8 cellular contexts compared by ENCODE assay signal in genomic region chr17:7836596-7837374, GRCh38. TPM values are rescaled to one million over a fixed set of nuclear protein-coding genes. Genes with fewer than 3 reads are reported as not detected.
DNase-seq lines count a peak whose midpoint lies in the region; ATAC-seq and TF ChIP-seq lines count a peak whose summit lies in the region.

No MANE protein-coding gene starts in this region.

- H3K9ac ChIP-seq in KMS-11 (peak overlapping the region; percentile 30; the same call in 1 of the 2 replicates), fibroblast of lung (ENCODE audit: insufficient read depth, low read length) (peak overlapping the region; percentile 97), subcutaneous abdominal adipose tissue (ENCODE audit: low read length in 5 of 5) (peak overlapping the region; percentile 79 to 97 (median 91))

- no peak overlapping the region for H3K4me3 ChIP-seq in KMS-11 (IDR thresholded peaks at IDR 0.05; ENCODE audit: insufficient read depth, low read depth, low read length)
- H3K4me3 ChIP-seq in OCI-LY7 (ENCODE audit: low read depth, low read length, poor library complexity, severe bottlenecking): peak overlapping the region; percentile 78
- H3K4me3 ChIP-seq in fibroblast of lung (replicated peaks in 1 of 4; ENCODE audit: control extremely low read depth in 1 of 4, insufficient read depth in 1 of 4, low read depth in 3 of 4, low read length in 4 of 4): peak overlapping the region; percentile 58 to 92 (median 70)
- peak overlapping the region; percentile 80 to 91 for H3K4me3 ChIP-seq in muscle layer of duodenum (ENCODE audit: low read depth in 1 of 2, low read length in 2 of 2)
- peak overlapping the region; percentile 69 to 89 (median 87) for H3K4me3 ChIP-seq in subcutaneous abdominal adipose tissue (ENCODE audit: low read depth in 1 of 5, low read length in 5 of 5)

- CTCF ChIA-PET in OCI-LY7 (lab: Charles Lee; ENCODE audit: unreplicated experiment): interaction anchor here (0.5 to 0.9 kb wide), 2 partner anchors 19 to 20 kb away, joined by 3 to 6 read pairs; partner anchors contain the start of gene NAA38

- H4K20me1 ChIP-seq in KMS-11 (ENCODE audit: insufficient read depth) (no peaks in the 10 kb centered on the region), OCI-LY7 (ENCODE audit: insufficient read depth, low read length) (peaks cover 13% of the 10 kb centered on the region; the same call in 1 of the 2 replicates), fibroblast of lung (ENCODE audit: control insufficient read depth, extremely low read depth, insufficient read depth, low read length) (no peaks in the 10 kb centered on the region)

- peaks cover 61% of the 10 kb centered on the region for H3K4me1 Mint-ChIP-seq in activated T-cell treated with anti-CD3 and anti-CD28 coated beads, Interleukin-2, amount 50 U/mL, for 72 hours (ENCODE audit: low read depth)

- no peaks in the 10 kb centered on the region for H3K27me3 ChIP-seq in KMS-11 (ENCODE audit: insufficient read depth, low read depth)
- H3K27me3 ChIP-seq in fibroblast of lung (ENCODE audit: control insufficient read depth, insufficient read depth, low read length): no peaks in the 10 kb centered on the region
- no peaks in the 10 kb centered on the region for H3K27me3 ChIP-seq in muscle layer of duodenum (ENCODE audit: low read depth, low read length)
- no peaks in the 10 kb centered on the region for H3K27me3 ChIP-seq in subcutaneous abdominal adipose tissue (ENCODE audit: control insufficient read depth in 5 of 5, insufficient read depth in 4 of 5, low read length in 5 of 5)

- H3K9me3 ChIP-seq in OCI-LY7 (ENCODE audit: low read length) (no peaks in the 10 kb centered on the region), fibroblast of lung (ENCODE audit: control insufficient read depth, insufficient read depth, low read depth, low read length) (no peaks in the 10 kb centered on the region), muscle layer of duodenum (ENCODE audit: control insufficient read depth in 1 of 2, low read length in 2 of 2) (no peaks in the 10 kb centered on the region), subcutaneous abdominal adipose tissue (ENCODE audit: control insufficient read depth in 5 of 5, low read length in 5 of 5) (no peaks in the 10 kb centered on the region)

- H3K4me3 Mint-ChIP-seq in activated T-cell treated with anti-CD3 and anti-CD28 coated beads, Interleukin-2, amount 50 U/mL, for 72 hours: peak overlapping the region; percentile 88 to 98

- intact Hi-C loops in OCI-LY7 (cut with micrococcal nuclease; ENCODE audit: unreplicated experiment): loop anchor here (5.0 to 10.0 kb wide), 5 partner anchors 149 to 584 kb away; partner anchors contain the start of genes CTDNEP1, ELP5, HES7 and PER1

- peaks cover 2% of the 10 kb centered on the region in 2 donors for H3K36me3 Mint-ChIP-seq in activated T-cell treated with anti-CD3 and anti-CD28 coated beads, Interleukin-2, amount 50 U/mL, for 72 hours (ENCODE audit: insufficient read depth in 2 of 2)

- TF ChIP-seq CTCF in KMS-11 (conservative IDR thresholded peaks at IDR 0.05; ENCODE audit: low read depth, low read length) (no peak), OCI-LY7 (conservative IDR thresholded peaks at IDR 0.05; ENCODE audit: low read length) (no peak), fibroblast of lung (conservative IDR thresholded peaks at IDR 0.05 in 1 of 2, IDR thresholded peaks at IDR 0.05 in 1 of 2; ENCODE audit: low read depth in 1 of 2, low read length in 2 of 2) (no peak)

- POLR2A ChIA-PET in OCI-LY7 (lab: Charles Lee): interaction anchor here (0.6 to 3.0 kb wide), 5 partner anchors 11 to 336 kb away, joined by 3 to 10 read pairs (median 3); partner anchors contain the start of genes NAA38 and TP53

- peak overlapping the region; percentile 32; the same call in 1 of the 2 replicates for H3K27ac ChIP-seq in KMS-11
- peak overlapping the region; percentile 91 for H3K27ac ChIP-seq in OCI-LY7 (ENCODE audit: low read depth, low read length, poor library complexity, severe bottlenecking)
- peak overlapping the region; percentile 98 for H3K27ac ChIP-seq in fibroblast of lung (ENCODE audit: insufficient read depth, low read length)
- H3K27ac ChIP-seq in muscle layer of duodenum (ENCODE audit: low read length): peak overlapping the region; percentile 96
- H3K27ac ChIP-seq in subcutaneous abdominal adipose tissue (ENCODE audit: low read depth, low read length): peak overlapping the region; percentile 100

- H3K79me2 ChIP-seq in KMS-11 (ENCODE audit: insufficient read depth, low read depth) (no peaks in the 10 kb centered on the region), OCI-LY7 (ENCODE audit: insufficient read depth, low read depth, low read length) (peaks cover 40% of the 10 kb centered on the region; the same call in 1 of the 2 replicates), fibroblast of lung (ENCODE audit: control insufficient read depth, insufficient read depth, low read length) (peaks cover 24% of the 10 kb centered on the region)

- H3K9me2 ChIP-seq in OCI-LY7 (ENCODE audit: insufficient read depth, low read length): no peaks in the 10 kb centered on the region

- ATAC-seq in activated T-cell treated with anti-CD3 and anti-CD28 coated beads, Interleukin-2, amount 50 U/mL, for 72 hours (replicated peaks in 1 of 2): no peak
- ATAC-seq in GM18519 (IDR thresholded peaks at IDR 0.05; ENCODE audit: low FRiP score, unreplicated experiment): no peak

- H3K4me1 ChIP-seq in KMS-11 (ENCODE audit: low read depth, poor library complexity, severe bottlenecking): peaks cover 10% of the 10 kb centered on the region
- peaks cover 51% of the 10 kb centered on the region for H3K4me1 ChIP-seq in OCI-LY7 (ENCODE audit: insufficient read depth, low read length, poor library complexity, severe bottlenecking)
- peaks cover 26% of the 10 kb centered on the region for H3K4me1 ChIP-seq in fibroblast of lung (ENCODE audit: control insufficient read depth, extremely low read depth, insufficient read depth, low read length)
- H3K4me1 ChIP-seq in muscle layer of duodenum (ENCODE audit: control insufficient read depth in 1 of 2, insufficient read depth in 2 of 2, low read length in 2 of 2): peaks cover 37 to 54% of the 10 kb centered on the region in 2 donors
- peaks cover 17 to 67% (median 54%) of the 10 kb centered on the region in 5 donors for H3K4me1 ChIP-seq in subcutaneous abdominal adipose tissue (ENCODE audit: control insufficient read depth in 5 of 5, insufficient read depth in 5 of 5, low read length in 5 of 5)

- peaks cover 3% of the 10 kb centered on the region for H3K27me3 Mint-ChIP-seq in activated T-cell treated with anti-CD3 and anti-CD28 coated beads, Interleukin-2, amount 50 U/mL, for 72 hours (ENCODE audit: low read depth)

- H3K9me3 Mint-ChIP-seq in activated T-cell treated with anti-CD3 and anti-CD28 coated beads, Interleukin-2, amount 50 U/mL, for 72 hours: no peaks in the 10 kb centered on the region

- BruUV-seq in OCI-LY7 (replicated peaks; lab: Mats Ljungman, UMichigan): no TSS peak

- DNase-seq in DMS 273 (lab: John Stamatoyannopoulos, UW; ENCODE audit: unreplicated experiment) (peak; percentile 98), OCI-LY7 (ENCODE audit: low spot score) (peak; percentile 93), fibroblast of lung (ENCODE audit: low read depth in 2 of 2) (peak; percentile 90 to 99)
- DNase-seq in activated T-cell treated with anti-CD3 and anti-CD28 coated beads, Interleukin-2, amount 50 U/mL, for 72 hours: peak; percentile 60 to 79

- H3K4me2 ChIP-seq in KMS-11 (peak overlapping the region; percentile 39), OCI-LY7 (ENCODE audit: low read length) (peak overlapping the region; percentile 93), fibroblast of lung (ENCODE audit: extremely low read depth, insufficient read depth, low read length) (peak overlapping the region; percentile 92)

- H3K36me3 ChIP-seq in KMS-11 (ENCODE audit: insufficient read depth) (no peaks in the 10 kb centered on the region), OCI-LY7 (ENCODE audit: insufficient read depth, low read length) (peaks cover 12% of the 10 kb centered on the region; the same call in 1 of the 2 replicates), fibroblast of lung (ENCODE audit: control insufficient read depth, insufficient read depth, low read length) (peaks cover 7% of the 10 kb centered on the region), muscle layer of duodenum (ENCODE audit: control insufficient read depth in 1 of 2, insufficient read depth in 2 of 2, low read length in 2 of 2) (peaks cover 0 to 9% of the 10 kb centered on the region in 2 donors), subcutaneous abdominal adipose tissue (ENCODE audit: control insufficient read depth in 5 of 5, insufficient read depth in 5 of 5, low read length in 5 of 5) (peaks cover 0 to 9% (median 0%) of the 10 kb centered on the region in 5 donors)

- H3K27ac Mint-ChIP-seq in activated T-cell treated with anti-CD3 and anti-CD28 coated beads, Interleukin-2, amount 50 U/mL, for 72 hours: peak overlapping the region; percentile 72

- H2AFZ ChIP-seq in KMS-11 (ENCODE audit: low read depth) (no peak overlapping the region), OCI-LY7 (ENCODE audit: low read length) (peak overlapping the region; percentile 26; the same call in 1 of the 2 replicates), fibroblast of lung (ENCODE audit: low read length) (no peak overlapping the region)

RNA-seq across cellular contexts. Expression of gene KDM6B, which starts 2.8 kb away (rescaled TPM):
- 4.4 and 10.0 TPM in 2 replicates for total RNA-seq in OCI-LY7 (2014; rRNA removed; shearing (Covaris generic))
- 46.4 and 62.9 TPM in 2 replicates for total RNA-seq in OCI-LY7 (2022)
- total RNA-seq in activated T-cell treated with anti-CD3 and anti-CD28 coated beads, Interleukin-2, amount 50 U/mL, for 72 hours: 10 to 100 TPM; 73.7 to 83.5 TPM
- 9.4 and 12.3 TPM in 2 replicates for total RNA-seq in fibroblast of lung
- polyA plus RNA-seq in fibroblast of lung: 0.68 and 1.1 TPM in 2 replicates
- 3.8 and 4.6 TPM in 2 replicates for polyA plus RNA-seq in fibroblast of lung (2012)
- polyA minus RNA-seq in fibroblast of lung (ENCODE audit: low replicate concordance): 7.9 and 9.3 TPM in 2 replicates

RNA-seq across cellular contexts. Expression of gene TMEM88, which starts 18.1 kb away (rescaled TPM):
- 0.41 TPM in 1 of 2 replicates, not detected in the other for total RNA-seq in OCI-LY7 (2014; rRNA removed; shearing (Covaris generic))
- total RNA-seq in OCI-LY7 (2022) (3.8 and 4.0 TPM in 2 replicates), fibroblast of lung (0.17 TPM in 1 of 2 replicates, not detected in the other)
- 1 to 10 TPM; 5.2 to 5.3 TPM for total RNA-seq in activated T-cell treated with anti-CD3 and anti-CD28 coated beads, Interleukin-2, amount 50 U/mL, for 72 hours
- polyA plus RNA-seq in fibroblast of lung: 0.07 TPM in 1 of 2 replicates, not detected in the other
- polyA plus RNA-seq in fibroblast of lung (2012): 0.21 and 0.41 TPM in 2 replicates
- 0.51 TPM in 1 of 2 replicates, not detected in the other for polyA minus RNA-seq in fibroblast of lung (ENCODE audit: low replicate concordance)

RNA-seq across cellular contexts. Expression of gene NAA38, which starts 20.6 kb away (rescaled TPM):
- 168 and 205 TPM in 2 replicates for total RNA-seq in OCI-LY7 (2014; rRNA removed; shearing (Covaris generic))
- total RNA-seq in OCI-LY7 (2022) (149 and 153 TPM in 2 replicates), fibroblast of lung (41.6 and 78.9 TPM in 2 replicates)
- total RNA-seq in activated T-cell treated with anti-CD3 and anti-CD28 coated beads, Interleukin-2, amount 50 U/mL, for 72 hours: 10 to 100 TPM; 42.7 to 43.5 TPM
- 31.0 and 40.7 TPM in 2 replicates for polyA plus RNA-seq in fibroblast of lung
- 109 and 133 TPM in 2 replicates for polyA plus RNA-seq in fibroblast of lung (2012)
- polyA minus RNA-seq in fibroblast of lung (ENCODE audit: low replicate concordance): 35.1 and 44.9 TPM in 2 replicates

RNA-seq across cellular contexts. Expression of gene CYB5D1, which starts 21.0 kb away (rescaled TPM):
- total RNA-seq in OCI-LY7 (2014; rRNA removed; shearing (Covaris generic)): 16.9 and 18.1 TPM in 2 replicates
- 19.3 and 24.8 TPM in 2 replicates for total RNA-seq in OCI-LY7 (2022)
- total RNA-seq in activated T-cell treated with anti-CD3 and anti-CD28 coated beads, Interleukin-2, amount 50 U/mL, for 72 hours: 10 to 100 TPM in 1 of 2 donors, 1 to 10 TPM in 1; 6.7 to 10.2 TPM
- total RNA-seq in fibroblast of lung: 6.9 and 7.4 TPM in 2 replicates
- polyA plus RNA-seq in fibroblast of lung: 6.8 and 8.7 TPM in 2 replicates
- 6.5 and 7.3 TPM in 2 replicates for polyA plus RNA-seq in fibroblast of lung (2012)
- polyA minus RNA-seq in fibroblast of lung (ENCODE audit: low replicate concordance): 11.5 and 14.4 TPM in 2 replicates

RNA-seq across cellular contexts. Expression of gene CHD3, which starts 51.8 kb away (rescaled TPM):
- total RNA-seq in OCI-LY7 (2014; rRNA removed; shearing (Covaris generic)): 42.5 and 59.6 TPM in 2 replicates
- total RNA-seq in OCI-LY7 (2022) (124 and 126 TPM in 2 replicates), fibroblast of lung (144 and 165 TPM in 2 replicates)
- 100 to 1,000 TPM; 133 to 140 TPM for total RNA-seq in activated T-cell treated with anti-CD3 and anti-CD28 coated beads, Interleukin-2, amount 50 U/mL, for 72 hours
- polyA plus RNA-seq in fibroblast of lung: 23.6 and 23.8 TPM in 2 replicates
- 59.8 and 78.0 TPM in 2 replicates for polyA plus RNA-seq in fibroblast of lung (2012)
- polyA minus RNA-seq in fibroblast of lung (ENCODE audit: low replicate concordance): 96.6 and 206 TPM in 2 replicates

Comparison
In these comparisons a context has a peak if more than half of its experiments do, and no peak if none do; other contexts are left out.
1. H3K27ac ChIP-seq: peak in every context shown above with its lines; median percentile 100 in subcutaneous abdominal adipose tissue; 98 in fibroblast of lung; 96 in muscle layer of duodenum; 91 in OCI-LY7; 32 in KMS-11.
2. H3K4me2 ChIP-seq: peak in every context shown above with its lines; median percentile 93 in OCI-LY7; 92 in fibroblast of lung; 39 in KMS-11.
3. H3K9ac ChIP-seq: peak in every context shown above with its lines; median percentile 97 in fibroblast of lung; 91 in subcutaneous abdominal adipose tissue; 30 in KMS-11.